Comparison of ENCODE assay signal across 8 cellular contexts in genomic region chr11:65663634-65664200, GRCh38. TPM values are rescaled to one million over a fixed set of nuclear protein-coding genes. Genes with fewer than 3 reads are reported as not detected.
DNase-seq lines count a peak whose midpoint lies in the region; ATAC-seq and TF ChIP-seq lines count a peak whose summit lies in the region.

No MANE protein-coding gene starts in this region.

- peaks cover 24% of the 10 kb centered on the region for H3K36me3 Mint-ChIP-seq in brain

- no peaks in the 10 kb centered on the region for H3K9me3 ChIP-seq in Peyer's patch

- H3K27me3 Mint-ChIP-seq in brain: peaks cover 5% of the 10 kb centered on the region

- peak overlapping the region; percentile 84; the same call in 1 of the 2 replicates for H3K4me3 ChIP-seq in GM08714 (ENCODE audit: low read length)
- peak overlapping the region; percentile 85 to 99 (median 96) for H3K4me3 ChIP-seq in Peyer's patch
- H3K4me3 ChIP-seq in iPS-11a (ENCODE audit: low read depth, low read length): peak overlapping the region; percentile 73

- no peak for TF ChIP-seq CTCF in Peyer's patch (IDR thresholded peaks at IDR 0.05)
- no peak for TF ChIP-seq CTCF in brain (conservative IDR thresholded peaks at IDR 0.05)

- peak overlapping the region; percentile 94 to 99 (median 98) for H3K27ac ChIP-seq in Peyer's patch

- ATAC-seq in HG02610 (IDR thresholded peaks at IDR 0.05; ENCODE audit: unreplicated experiment) (peak; percentile 24), sciatic nerve (peak; percentile 86), HG02870 (IDR thresholded peaks at IDR 0.05; ENCODE audit: unreplicated experiment) (no peak)

- no peaks in the 10 kb centered on the region for H3K9me3 Mint-ChIP-seq in brain

- peak overlapping the region; percentile 86 to 92 (median 88) for H3K4me3 Mint-ChIP-seq in brain

- H3K4me1 Mint-ChIP-seq in brain: peaks cover 24% of the 10 kb centered on the region

- intact Hi-C loops in sciatic nerve (cut with DNase I): no loop called here

- H3K36me3 ChIP-seq in Peyer's patch: peaks cover 0 to 29% (median 0%) of the 10 kb centered on the region in 3 donors

- H3K27ac Mint-ChIP-seq in brain: peak overlapping the region; percentile 85 to 99 (median 98)

- peaks cover 3 to 32% (median 14%) of the 10 kb centered on the region in 4 donors for H3K4me1 ChIP-seq in Peyer's patch

- TF ChIP-seq POLR2A in Peyer's patch (IDR thresholded peaks at IDR 0.05): peak in 1 of 2 donors; percentile 21

- DNase-seq in Peyer's patch (peak in 2 of 3 donors; percentile 66 to 77), sciatic nerve (ENCODE audit: low spot score) (peak; percentile 88), OCI-M2 (lab: John Stamatoyannopoulos, UW; ENCODE audit: unreplicated experiment) (no peak)

- no peaks in the 10 kb centered on the region for H3K27me3 ChIP-seq in Peyer's patch

RNA-seq across cellular contexts. Expression of gene RELA, which starts 1.0 kb away (rescaled TPM):
- total RNA-seq in Peyer's patch: 10 to 100 TPM; 46.6 to 86.9 (median 59.7) TPM
- 83.9 TPM for polyA plus RNA-seq in brain (ENCODE audit: insufficient read depth, low read depth, low replicate concordance)
- total RNA-seq in sciatic nerve: 95.6 TPM

RNA-seq across cellular contexts. Expression of gene SIPA1, which starts 25.8 kb away (rescaled TPM):
- 10 to 100 TPM; 18.0 to 48.7 (median 24.7) TPM for total RNA-seq in Peyer's patch
- polyA plus RNA-seq in brain (ENCODE audit: insufficient read depth, low read depth, low replicate concordance): 33.7 TPM
- 86.9 TPM for total RNA-seq in sciatic nerve

RNA-seq across cellular contexts. Expression of gene PCNX3, which starts 48.1 kb away (rescaled TPM):
- 100 to 1,000 TPM in 1 of 4 donors, 10 to 100 TPM in 3; 60.2 to 106 (median 81.3) TPM for total RNA-seq in Peyer's patch
- 29.6 TPM for polyA plus RNA-seq in brain (ENCODE audit: insufficient read depth, low read depth, low replicate concordance)
- total RNA-seq in sciatic nerve: 23.9 TPM

RNA-seq across cellular contexts. Expression of gene KAT5, which starts 48.3 kb away (rescaled TPM):
- total RNA-seq in Peyer's patch (100 to 1,000 TPM in 1 of 4 donors, 10 to 100 TPM in 3; 55.9 to 137 (median 80.3) TPM), sciatic nerve (81.5 TPM)
- polyA plus RNA-seq in brain (ENCODE audit: insufficient read depth, low read depth, low replicate concordance): 93.3 TPM

RNA-seq across cellular contexts. Expression of gene MAP3K11, which starts 49.7 kb away (rescaled TPM):
- total RNA-seq in Peyer's patch (100 to 1,000 TPM; 106 to 209 (median 150) TPM), sciatic nerve (132 TPM)
- polyA plus RNA-seq in brain (ENCODE audit: insufficient read depth, low read depth, low replicate concordance): 79.2 TPM
